Comparison of ENCODE assay signal across 15 cellular contexts in the genomic region with DNA sequence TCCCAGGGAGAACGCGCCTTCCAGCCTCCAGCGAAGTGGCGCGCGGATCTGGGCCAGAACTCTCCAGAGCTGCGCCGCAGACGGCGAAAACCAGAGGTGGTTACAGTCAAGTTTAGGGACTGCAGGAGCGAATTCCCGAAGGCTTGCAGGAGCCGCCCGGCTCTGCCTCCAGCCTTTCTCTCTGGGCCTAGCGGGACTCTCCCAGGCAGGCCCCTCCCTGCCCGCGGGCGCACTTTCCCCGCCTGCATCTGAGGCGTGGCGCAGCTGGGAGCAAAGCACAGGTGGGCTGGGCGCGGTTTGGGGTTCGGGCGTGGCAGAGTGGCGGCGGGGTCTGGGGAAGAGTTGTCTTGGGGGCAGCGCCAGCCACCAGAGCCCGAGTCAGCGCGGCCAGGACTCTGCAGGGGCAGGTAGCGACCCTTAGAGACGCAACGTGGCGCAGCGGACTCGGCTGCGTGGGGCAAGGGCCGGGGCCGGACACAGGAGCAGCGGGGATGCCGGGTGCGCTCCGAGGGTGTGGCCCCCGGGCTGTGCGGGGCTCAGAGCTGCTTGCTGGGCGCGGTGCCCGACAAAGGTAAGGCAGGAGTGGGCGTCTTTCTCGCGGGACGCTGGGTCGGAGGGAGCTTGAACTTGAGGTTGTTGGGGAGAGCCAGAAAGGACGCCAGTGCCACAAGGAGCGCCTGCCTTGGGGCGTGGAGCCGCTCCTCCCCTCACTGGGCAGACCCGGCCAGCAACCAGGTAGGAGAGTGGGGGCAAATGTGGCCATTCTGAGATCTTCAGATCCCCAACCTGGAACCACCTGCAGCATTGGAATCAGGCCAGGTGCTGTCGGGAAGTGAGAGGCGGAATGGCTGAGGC.
DNase-seq lines count a peak whose midpoint lies in the region; ATAC-seq and TF ChIP-seq lines count a peak whose summit lies in the region.
"Had no signal": no experiment of that assay in that cellular context is flagged by ENCODE, and none has a peak within 500 bp of the region (broad histone marks: within the 10 kb centered on the region; RNA-seq: fewer than 3 reads in every experiment).

No MANE protein-coding gene starts in this region.

- peak overlapping the region; percentile 80 for H3K4me2 ChIP-seq in mesendoderm (ENCODE audit: low read length)

- H3K56ac ChIP-seq in mesendoderm (ENCODE audit: low read length), result peak overlapping the region; percentile 83

- H2BK15ac ChIP-seq in mesendoderm (replicated peaks; ENCODE audit: low read depth), result no peak overlapping the region

- H3K27me3 ChIP-seq in dorsolateral prefrontal cortex, result peaks cover 0 to 53% (median 14%) of the 10 kb centered on the region in 45 donors
- no peaks in the 10 kb centered on the region for H3K27me3 ChIP-seq in mesendoderm (ENCODE audit: insufficient read depth, low read length, poor library complexity)
- peaks cover 0 to 9% (median 2%) of the 10 kb centered on the region in 4 donors for H3K27me3 ChIP-seq in upper lobe of left lung
- H3K27me3 ChIP-seq: SJCRH30 had no signal

- H3K4ac ChIP-seq in mesendoderm (ENCODE audit: low read depth, low read length), result no peak overlapping the region

- no peak for DNase-seq in left cardiac atrium
- DNase-seq in Right ventricle myocardium inferior (ENCODE audit: missing footprints), result no peak
- peak in 6 of 10 donors; percentile 12 to 52 (median 26) for DNase-seq in dorsolateral prefrontal cortex
- DNase-seq in mesendoderm, result peak; percentile 81
- DNase-seq in upper lobe of left lung, result peak in 1 of 2 donors; percentile 80
- no peak for DNase-seq in mesenteric fat pad (ENCODE audit: low spot score)
- DNase-seq in H4 (ENCODE audit: low spot score), result no peak
- DNase-seq: activated CD4-positive, alpha-beta T cell treated with anti-CD3 and anti-CD28 coated beads for 1 hour; DMS79; gastrocnemius medialis; NCI-H446 treated with DMSO at 0.1 percent for 48 hours; SJCRH30; stimulated activated naive CD4-positive, alpha-beta T cell had no signal

- no peaks in the 10 kb centered on the region for H3K79me1 ChIP-seq in mesendoderm (ENCODE audit: low read length)

- H4K5ac ChIP-seq in mesendoderm (ENCODE audit: low read length), result no peak overlapping the region

- H2AK5ac ChIP-seq in mesendoderm (ENCODE audit: low read length), result no peak overlapping the region

- no peak overlapping the region for H3K23ac ChIP-seq in mesendoderm (ENCODE audit: low read length)

- no peak for TF ChIP-seq POLR2A in upper lobe of left lung (IDR thresholded peaks at IDR 0.05)

- no peaks in the 10 kb centered on the region for H3K9me3 ChIP-seq in upper lobe of left lung
- H3K9me3 ChIP-seq: gastrocnemius medialis, SJCRH30 had no signal

- no peak for TF ChIP-seq CTCF in dorsolateral prefrontal cortex (IDR thresholded peaks at IDR 0.05 in 54 of 56, conservative IDR thresholded peaks at IDR 0.05 in 2 of 56; ENCODE audit: low read depth in 1 of 56, partially characterized antibody in 56 of 56)
- no peak for TF ChIP-seq CTCF in upper lobe of left lung (IDR thresholded peaks at IDR 0.05)

- ATAC-seq in left cardiac atrium (peak; percentile 53 to 87), Right ventricle myocardium inferior (no peak), upper lobe of left lung (ENCODE audit: low FRiP score in 2 of 2) (peak in 1 of 2 donors; percentile 26), HG03442 (IDR thresholded peaks at IDR 0.05; ENCODE audit: unreplicated experiment) (no peak)
- ATAC-seq: gastrocnemius medialis, K562 had no signal

- H3K4me3 ChIP-seq in dorsolateral prefrontal cortex (peak overlapping the region in 57 of 59 donors; percentile 26 to 67 (median 52)), mesendoderm (ENCODE audit: low read length) (peak overlapping the region; percentile 40), upper lobe of left lung (peak overlapping the region in 3 of 4 donors; percentile 8 to 24 (median 18))
- H3K4me3 ChIP-seq: gastrocnemius medialis, K562, SJCRH30 had no signal

- H3K18ac ChIP-seq in mesendoderm (ENCODE audit: low read length), result no peak overlapping the region

- H4K8ac ChIP-seq in mesendoderm (ENCODE audit: low read depth, low read length), result no peak overlapping the region

- no peak overlapping the region for H2BK120ac ChIP-seq in mesendoderm (ENCODE audit: low read depth, low read length)

- no peak for TF ChIP-seq EP300 in upper lobe of left lung (IDR thresholded peaks at IDR 0.05)

- H3K79me2 ChIP-seq in mesendoderm (ENCODE audit: control insufficient read depth, insufficient read depth, low read length), result no peaks in the 10 kb centered on the region

- H3K36me3 ChIP-seq in mesendoderm (ENCODE audit: control insufficient read depth, insufficient read depth, low read length) (no peaks in the 10 kb centered on the region), upper lobe of left lung (no peaks in the 10 kb centered on the region)
- H3K36me3 ChIP-seq: gastrocnemius medialis, SJCRH30 had no signal

- no peak overlapping the region for H2BK5ac ChIP-seq in mesendoderm (ENCODE audit: low read length)

- H3K27ac ChIP-seq in dorsolateral prefrontal cortex (peak overlapping the region in 15 of 59 donors; percentile 5 to 63 (median 35)), mesendoderm (ENCODE audit: low read depth, low read length) (no peak overlapping the region), upper lobe of left lung (no peak overlapping the region)
- H3K27ac ChIP-seq: gastrocnemius medialis, SJCRH30 had no signal

- WGBS in mesendoderm (ENCODE audit: extremely low coverage, insufficient coverage, low lambda C conversion rate), result no CpG with 5 or more reads among the region's 61 CpGs
- WGBS in upper lobe of left lung, 2 donors, result 12 to 13% methylated on average over 17 to 45 of the region's 61 CpGs

- H3K9ac ChIP-seq in mesendoderm (ENCODE audit: low read length), result peak overlapping the region; percentile 65

- intact Hi-C loops in left cardiac atrium (cut with DNase I), result no loop called here
- intact Hi-C loops in Right ventricle myocardium inferior (cut with DNase I), result no loop called here
- intact Hi-C loops in dorsolateral prefrontal cortex (cut with DNase I), result no loop called here

- H3K4me1 ChIP-seq in mesendoderm (ENCODE audit: control insufficient read depth, low read depth, low read length), result no peaks in the 10 kb centered on the region
- H3K4me1 ChIP-seq in upper lobe of left lung, result peaks cover 0 to 10% (median 0%) of the 10 kb centered on the region in 4 donors
- H3K4me1 ChIP-seq: gastrocnemius medialis, SJCRH30 had no signal

Comparison
In these comparisons a context has a peak if more than half of its experiments do, and no peak if none do; other contexts are left out.
1. ATAC-seq: peak in left cardiac atrium (2 of 2); none in Right ventricle myocardium inferior (single experiment) and HG03442 (single experiment).
2. DNase-seq: peak in dorsolateral prefrontal cortex (6 of 10) and mesendoderm (single experiment); none in left cardiac atrium (single experiment), Right ventricle myocardium inferior (single experiment), mesenteric fat pad (single experiment) and H4 (single experiment).
3. Peak in every context shown above with its lines, with median percentiles within 50 percentile points of each other: H3K4me3 ChIP-seq.